ENCODE assay signal across 7 cellular contexts in the genomic region with DNA sequence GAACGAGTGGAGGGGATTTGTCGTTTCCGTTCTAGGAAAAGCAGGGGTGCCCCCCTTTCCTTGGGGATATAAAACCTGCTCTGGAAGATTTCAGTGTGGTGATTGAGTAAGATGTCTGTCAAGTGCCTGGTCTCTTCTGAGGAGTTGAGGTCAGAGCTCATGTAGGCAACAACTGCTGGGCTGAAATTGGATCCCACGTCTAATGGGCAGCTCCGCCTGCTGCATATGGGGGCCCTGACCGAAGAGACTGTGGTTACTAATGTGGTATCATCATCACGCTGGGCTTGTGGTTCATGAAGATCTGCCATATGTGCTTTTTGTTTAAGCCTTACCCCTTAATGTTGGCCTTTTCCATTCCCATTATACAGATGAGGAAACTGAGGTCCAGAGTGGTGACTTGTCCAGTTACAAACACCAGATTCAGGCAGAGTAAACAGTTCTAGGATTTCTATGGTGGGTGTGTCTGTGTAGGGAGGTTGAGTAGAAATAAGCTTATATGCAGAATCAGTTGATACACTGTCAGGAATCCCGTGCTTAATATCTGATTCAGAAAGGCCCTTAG. TPM values are rescaled to one million over a fixed set of nuclear protein-coding genes. Genes with fewer than 3 reads are reported as not detected.
A peak's percentile ranks its signal among the peaks of the same experiment; 100 is the strongest.
DNase-seq lines count a peak whose midpoint lies in the region; ATAC-seq and TF ChIP-seq lines count a peak whose summit lies in the region.

No MANE protein-coding gene starts in this region.

- H3K9ac ChIP-seq in HUES48 (ENCODE audit: low read depth, low read length) (peak overlapping the region; percentile 86), stomach smooth muscle (ENCODE audit: low read length in 2 of 2) (peak overlapping the region; percentile 90 to 100)

- peaks cover 5 to 10% (median 5%) of the 10 kb centered on the region in 3 donors for H3K27me3 Mint-ChIP-seq in immature natural killer cell (ENCODE audit: low read depth in 3 of 3)

- no peaks in the 10 kb centered on the region for H3K9me3 Mint-ChIP-seq in immature natural killer cell

- TF ChIP-seq POLR2A in adrenal gland (IDR thresholded peaks at IDR 0.05) = no peak

- no peaks in the 10 kb centered on the region for H3K27me3 ChIP-seq in HUES48 (ENCODE audit: control insufficient read depth, insufficient read depth, low read length)
- no peaks in the 10 kb centered on the region for H3K27me3 ChIP-seq in adrenal gland
- no peaks in the 10 kb centered on the region for H3K27me3 ChIP-seq in stomach smooth muscle (ENCODE audit: control insufficient read depth in 1 of 2, insufficient read depth in 2 of 2, low read length in 2 of 2)

- H3K4me1 ChIP-seq in HUES48 (ENCODE audit: control insufficient read depth, insufficient read depth, low read length) = peaks cover 12% of the 10 kb centered on the region
- H3K4me1 ChIP-seq in adrenal gland (replicated peaks in 1 of 2) = peaks cover 33 to 39% of the 10 kb centered on the region in 2 donors
- H3K4me1 ChIP-seq in stomach smooth muscle (ENCODE audit: control insufficient read depth, insufficient read depth, low read length) = peaks cover 32% of the 10 kb centered on the region

- H3K4me1 Mint-ChIP-seq in immature natural killer cell = peaks cover 62 to 66% of the 10 kb centered on the region in 2 donors

- H3K27ac Mint-ChIP-seq in immature natural killer cell = peak overlapping the region; percentile 96 to 99 (median 98)

- intact Hi-C loops in adrenal gland (cut with DNase I) = no loop called here

- peak overlapping the region; percentile 93 for H3K4me3 ChIP-seq in HUES48 (ENCODE audit: low read depth, low read length)
- peak overlapping the region; percentile 57 to 95 (median 84) for H3K4me3 ChIP-seq in adrenal gland
- peak overlapping the region; percentile 79 to 98 for H3K4me3 ChIP-seq in stomach smooth muscle (ENCODE audit: low read length in 2 of 2)

- peak overlapping the region; percentile 96 for H3K27ac ChIP-seq in HUES48 (ENCODE audit: low read depth, low read length)
- H3K27ac ChIP-seq in adrenal gland = peak overlapping the region; percentile 79 to 98 (median 96)
- peak overlapping the region; percentile 96 for H3K27ac ChIP-seq in stomach smooth muscle (ENCODE audit: low read length)

- ATAC-seq in GM18861 (IDR thresholded peaks at IDR 0.05; ENCODE audit: unreplicated experiment) (peak; percentile 4), HG02852 (IDR thresholded peaks at IDR 0.05; ENCODE audit: unreplicated experiment) (no peak)

- WGBS in adrenal gland, 4 donors = 5 to 10% (median 6%) methylated on average over 8 of the region's 8 CpGs

- peak in 2 of 7 donors; percentile 35 to 52 for DNase-seq in adrenal gland
- no peak for DNase-seq in immature natural killer cell
- DNase-seq in NK-92 treated with Interleukin-12 subunit alpha and Interleukin-12 subunit beta, amount 100 ng/mL, for 24 hours (lab: John Stamatoyannopoulos, UW) = no peak

- no peak for TF ChIP-seq CTCF in adrenal gland (IDR thresholded peaks at IDR 0.05)

- H3K9me3 ChIP-seq in HUES48 (ENCODE audit: control insufficient read depth, insufficient read depth, low read length) = no peaks in the 10 kb centered on the region
- H3K9me3 ChIP-seq in adrenal gland (replicated peaks in 1 of 3) = no peaks in the 10 kb centered on the region
- H3K9me3 ChIP-seq in stomach smooth muscle (ENCODE audit: control insufficient read depth in 2 of 2, low read length in 2 of 2) = no peaks in the 10 kb centered on the region

- H3K36me3 Mint-ChIP-seq in immature natural killer cell = peaks cover 0 to 19% (median 0%) of the 10 kb centered on the region in 3 donors

- H3K36me3 ChIP-seq in HUES48 (ENCODE audit: control insufficient read depth, insufficient read depth, low read length) (peaks cover 41% of the 10 kb centered on the region), adrenal gland (replicated peaks in 1 of 2) (peaks cover 0 to 18% of the 10 kb centered on the region in 2 donors), stomach smooth muscle (ENCODE audit: control insufficient read depth in 2 of 2, insufficient read depth in 2 of 2, low read length in 2 of 2) (peaks cover 9 to 11% of the 10 kb centered on the region in 2 donors)

- H3K4me3 Mint-ChIP-seq in immature natural killer cell = peak overlapping the region; percentile 95 to 99 (median 99)

RNA-seq across cellular contexts. Expression of a gene that starts 0.6 kb away (rescaled TPM):
- 10 to 100 TPM; 25.8 to 71.9 (median 37.4) TPM for total RNA-seq in adrenal gland
- polyA plus RNA-seq in adrenal gland (100 to 1,000 TPM in 1 of 3 donors, 10 to 100 TPM in 2; 16.0 to 133 (median 26.5) TPM), immature natural killer cell (10 to 100 TPM; 22.6 to 32.7 (median 30.4) TPM)

RNA-seq across cellular contexts. Expression of a gene that starts 7.8 kb away (rescaled TPM):
- total RNA-seq in adrenal gland = 10 to 100 TPM; 14.5 to 47.6 (median 23.2) TPM
- 10 to 100 TPM in 2 of 3 donors, 1 to 10 TPM in 1; 8.6 to 39.5 (median 31.5) TPM for polyA plus RNA-seq in adrenal gland
- polyA plus RNA-seq in immature natural killer cell = 100 to 1,000 TPM in 1 of 3 donors, 10 to 100 TPM in 2; 36.8 to 121 (median 74.1) TPM

RNA-seq across cellular contexts. Expression of a gene that starts 23.3 kb away (rescaled TPM):
- total RNA-seq in adrenal gland = 10 to 100 TPM; 30.1 to 95.9 (median 40.8) TPM
- polyA plus RNA-seq in adrenal gland = 10 to 100 TPM; 24.3 to 78.5 (median 28.2) TPM
- 10 to 100 TPM; 62.3 to 81.7 (median 70.9) TPM for polyA plus RNA-seq in immature natural killer cell

RNA-seq across cellular contexts. Expression of a gene that starts 33.5 kb away (rescaled TPM):
- 1 to 10 TPM; 1.6 to 6.9 (median 3.0) TPM for total RNA-seq in adrenal gland
- polyA plus RNA-seq in adrenal gland (under 1 TPM; 0.05 to 0.40 (median 0.16) TPM), immature natural killer cell (under 1 TPM in 2 of 3 donors, not detected in 1; 0.14 to 0.43 TPM)
